In the genomic region with DNA sequence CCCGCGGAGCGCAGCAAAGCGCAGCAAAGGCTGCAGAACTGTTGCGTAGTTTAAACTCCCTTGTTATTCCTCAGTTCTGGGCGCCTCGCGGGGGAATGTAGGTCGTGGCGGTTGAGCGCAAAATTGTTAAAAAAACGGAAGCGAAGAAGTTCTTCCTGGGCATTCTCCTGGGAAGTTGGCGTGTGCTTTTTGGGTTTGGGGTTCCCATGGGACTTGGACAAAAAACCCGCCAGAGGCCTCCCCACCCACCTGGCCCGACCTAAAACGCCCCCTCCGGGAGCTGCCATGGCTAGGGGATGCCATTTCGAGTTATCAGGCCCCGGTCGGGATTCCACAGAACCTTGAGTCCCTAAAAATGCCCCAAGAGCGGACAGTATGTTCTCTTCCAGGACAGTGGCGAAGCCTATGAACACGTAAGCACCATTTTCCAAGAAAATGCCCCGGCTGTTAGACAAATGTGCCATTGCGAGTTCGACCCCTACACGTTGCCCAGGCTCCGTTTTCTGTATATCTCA, we compare ENCODE assay signal across 28 cellular contexts. TPM values are rescaled to one million over a fixed set of nuclear protein-coding genes. Genes with fewer than 3 reads are reported as not detected.
DNase-seq lines count a peak whose midpoint lies in the region; ATAC-seq and TF ChIP-seq lines count a peak whose summit lies in the region.
"Had no signal": no experiment of that assay in that cellular context is flagged by ENCODE, and none has a peak within 500 bp of the region (broad histone marks: within the 10 kb centered on the region; RNA-seq: fewer than 3 reads in every experiment).

No MANE protein-coding gene starts in this region.

- H3K27me3 ChIP-seq in GM23338 (ENCODE audit: insufficient read depth), result no peaks in the 10 kb centered on the region

- peaks cover 14% of the 10 kb centered on the region for H3F3A ChIP-seq in GM23338 (replicated peaks; ENCODE audit: low read depth)

- H4K20me1 ChIP-seq in GM23338 (replicated peaks; ENCODE audit: insufficient read depth), result peaks cover 8% of the 10 kb centered on the region
- H4K20me1 ChIP-seq: BLaER1 treated with 17β-estradiol and CSF1 and Interleukin-3, amounts not matched to agents 10 nM and 100 nM had no signal

- peaks cover 60% of the 10 kb centered on the region for H3K4me1 Mint-ChIP-seq in GM23338
- no peaks in the 10 kb centered on the region for H3K4me1 Mint-ChIP-seq in progenitor cell of endocrine pancreas (ENCODE audit: low read depth)

- H3K27ac Mint-ChIP-seq in GM23338 (peak overlapping the region; percentile 98), progenitor cell of endocrine pancreas (no peak overlapping the region)
- no peak overlapping the region for H3K27ac Mint-ChIP-seq in activated naive CD4-positive, alpha-beta T cell treated with anti-CD3 and anti-CD28 coated beads, Interleukin-2, amount 50 U/mL, for 72 hours
- H3K27ac Mint-ChIP-seq: activated CD4-positive, alpha-beta memory T cell treated with anti-CD3 and anti-CD28 coated beads for 36 hours; dendritic cell treated with granulocyte-macrophage colony-stimulating factor and Interleukin-4, amounts not matched to agents 40 ng/mL and 50 ng/mL, for 4 days had no signal

- no peak overlapping the region for H2AFZ ChIP-seq in GM23338
- H2AFZ ChIP-seq: parathyroid adenoma had no signal

- peak; percentile 12 for ATAC-seq in GM23338
- no peak for ATAC-seq in activated naive CD4-positive, alpha-beta T cell treated with anti-CD3 and anti-CD28 coated beads, Interleukin-2, amount 50 U/mL, for 72 hours
- ATAC-seq in HG03108 (IDR thresholded peaks at IDR 0.05; ENCODE audit: unreplicated experiment), result no peak
- ATAC-seq: heart right ventricle, upper lobe of right lung had no signal

- peaks cover 7% of the 10 kb centered on the region; the same call in 1 of the 2 replicates for H3K36me3 ChIP-seq in GM23338 (ENCODE audit: insufficient read depth)
- H3K36me3 ChIP-seq: BLaER1 treated with 17β-estradiol and CSF1 and Interleukin-3, amounts not matched to agents 10 nM and 100 nM; heart right ventricle; MG63; sigmoid colon; upper lobe of right lung had no signal

- H3K4me3 ChIP-seq in GM23338 (peak overlapping the region; percentile 60), iPS-18c (ENCODE audit: insufficient read depth, low read depth, low read length) (peak overlapping the region; percentile 34; the same call in 1 of the 2 replicates)
- H3K4me3 ChIP-seq: BLaER1 treated with 17β-estradiol and CSF1 and Interleukin-3, amounts not matched to agents 10 nM and 100 nM; heart right ventricle; MG63; sigmoid colon; upper lobe of right lung had no signal

- H3K4me1 ChIP-seq in GM23338 (ENCODE audit: insufficient read depth), result peaks cover 66% of the 10 kb centered on the region
- H3K4me1 ChIP-seq: BLaER1 treated with 17β-estradiol and CSF1 and Interleukin-3, amounts not matched to agents 10 nM and 100 nM; Caco-2; heart right ventricle; parathyroid adenoma; sigmoid colon; upper lobe of right lung had no signal

- peak overlapping the region; percentile 71 for H3K4me2 ChIP-seq in GM23338
- H3K4me2 ChIP-seq: BLaER1 treated with 17β-estradiol and CSF1 and Interleukin-3, amounts not matched to agents 10 nM and 100 nM; SK-N-SH had no signal

- H3K9me2 ChIP-seq in GM23338 (ENCODE audit: insufficient read depth), result no peaks in the 10 kb centered on the region
- H3K9me2 ChIP-seq: SK-N-SH had no signal

- H3K4me3 Mint-ChIP-seq in GM23338 (peak overlapping the region; percentile 76), progenitor cell of endocrine pancreas (ENCODE audit: low read depth) (peak overlapping the region; percentile 68)
- H3K4me3 Mint-ChIP-seq: activated CD4-positive, alpha-beta memory T cell treated with anti-CD3 and anti-CD28 coated beads for 36 hours; dendritic cell treated with granulocyte-macrophage colony-stimulating factor and Interleukin-4, amounts not matched to agents 40 ng/mL and 50 ng/mL, for 4 days had no signal

- H3K9me3 Mint-ChIP-seq in GM23338 (no peaks in the 10 kb centered on the region), progenitor cell of endocrine pancreas (ENCODE audit: low read depth) (peaks cover 7% of the 10 kb centered on the region)
- H3K9me3 Mint-ChIP-seq in activated naive CD4-positive, alpha-beta T cell treated with anti-CD3 and anti-CD28 coated beads, Interleukin-2, amount 50 U/mL, for 72 hours, result no peaks in the 10 kb centered on the region
- H3K9me3 Mint-ChIP-seq: activated CD4-positive, alpha-beta memory T cell treated with anti-CD3 and anti-CD28 coated beads for 36 hours; dendritic cell treated with granulocyte-macrophage colony-stimulating factor and Interleukin-4, amounts not matched to agents 40 ng/mL and 50 ng/mL, for 4 days had no signal

- H3K9me3 ChIP-seq in iPS-18c (ENCODE audit: control insufficient read depth, insufficient read depth, low read length), result peaks cover under 1% of the 10 kb centered on the region
- H3K9me3 ChIP-seq: Caco-2, heart right ventricle, MG63, sigmoid colon, SK-N-SH, upper lobe of right lung had no signal

- TF ChIP-seq CTCF in GM23338 (conservative IDR thresholded peaks at IDR 0.05; ENCODE audit: low read depth in 2 of 2), result no peak
- TF ChIP-seq CTCF in progenitor cell of endocrine pancreas (IDR thresholded peaks at IDR 0.05; ENCODE audit: unreplicated experiment), result no peak

- peak overlapping the region; percentile 98 for H3K27ac ChIP-seq in GM23338 (ENCODE audit: low read depth)
- H3K27ac ChIP-seq: BLaER1 treated with 17β-estradiol and CSF1 and Interleukin-3, amounts not matched to agents 10 nM and 100 nM; heart right ventricle; parathyroid adenoma; RWPE1; sigmoid colon; upper lobe of right lung had no signal

- DNase-seq in GM23338 (ENCODE audit: low spot score), result peak; percentile 52
- peak; percentile 34 for DNase-seq in cerebellar cortex (ENCODE audit: low spot score)
- no peak for DNase-seq in progenitor cell of endocrine pancreas (ENCODE audit: low spot score, unreplicated experiment)
- no peak for DNase-seq in activated naive CD4-positive, alpha-beta T cell treated with anti-CD3 and anti-CD28 coated beads, Interleukin-2, amount 50 U/mL, for 72 hours (ENCODE audit: low spot score in 2 of 2)
- no peak for DNase-seq in D341Med (ENCODE audit: low spot score)
- no peak for DNase-seq in dedifferentiated amniotic fluid mesenchymal stem cell (ENCODE audit: extremely low spot score)
- DNase-seq: activated CD4-positive, alpha-beta memory T cell treated with anti-CD3 and anti-CD28 coated beads for 36 hours; activated effector memory CD4-positive, alpha-beta T cell treated with Interleukin-2 at 50 U/mL for 16 hours; Caco-2; DND-41; heart right ventricle; MG63; NCI-H1694; NCI-H69; sigmoid colon; SK-N-SH; stimulated activated CD8-positive, alpha-beta memory T cell treated with anti-CD3 and anti-CD28 coated beads, Interleukin-4, amount 100 ng/mL, for 48 hours; upper lobe of right lung had no signal

- peaks cover 35% of the 10 kb centered on the region for H3K36me3 Mint-ChIP-seq in GM23338 (ENCODE audit: low read depth)
- H3K36me3 Mint-ChIP-seq in progenitor cell of endocrine pancreas (ENCODE audit: insufficient read depth), result no peaks in the 10 kb centered on the region
- peaks cover 0 to 6% of the 10 kb centered on the region in 2 donors for H3K36me3 Mint-ChIP-seq in activated naive CD4-positive, alpha-beta T cell treated with anti-CD3 and anti-CD28 coated beads, Interleukin-2, amount 50 U/mL, for 72 hours
- H3K36me3 Mint-ChIP-seq: activated CD4-positive, alpha-beta memory T cell treated with anti-CD3 and anti-CD28 coated beads for 36 hours had no signal

- H3K27me3 Mint-ChIP-seq in GM23338 (ENCODE audit: insufficient read depth, low read depth, poor library complexity) (peaks cover 2% of the 10 kb centered on the region), progenitor cell of endocrine pancreas (peaks cover 73% of the 10 kb centered on the region)

- peaks cover 41% of the 10 kb centered on the region for H3K79me2 ChIP-seq in GM23338 (replicated peaks; ENCODE audit: insufficient read depth)
- H3K79me2 ChIP-seq: parathyroid adenoma had no signal

TF ChIP-seq in GM23338, 12 proteins besides CTCF, POLR2A, EP300 and RAD21 (continues in another document):
- no peak for TF ChIP-seq EZH2phosphoT487 (IDR thresholded peaks at IDR 0.05; ENCODE audit: unreplicated experiment)

RNA-seq across cellular contexts. Expression of a gene that starts 8.9 kb away (rescaled TPM):
- 72.9 and 84.4 TPM in 2 replicates for total RNA-seq in GM23338 (2014; rRNA removed; shearing (Covaris generic))
- 29.9 and 30.8 TPM in 2 replicates for polyA plus RNA-seq in GM23338 (2016; fragmentation: Nextera tagmentation; extraction: Ambion mirVana)
- 0.10 TPM in 1 of 2 replicates, not detected in the other for total RNA-seq in progenitor cell of endocrine pancreas
- total RNA-seq in activated naive CD4-positive, alpha-beta T cell treated with anti-CD3 and anti-CD28 coated beads, Interleukin-2, amount 50 U/mL, for 72 hours, result not detected
- total RNA-seq: activated CD4-positive, alpha-beta memory T cell treated with anti-CD3 and anti-CD28 coated beads for 36 hours; Caco-2; heart right ventricle; lung microvascular endothelial cell; myocyte; sigmoid colon; T-helper 2 cell treated with Interferon-gamma antibody and Interleukin-4, amounts not matched to agents 100 ng/mL and 5 ng/mL, for 36 hours; upper lobe of right lung had no signal
- polyA plus RNA-seq: heart right ventricle, keratinocyte, sigmoid colon, SK-N-SH had no signal

Comparison
In these comparisons a context has a peak if more than half of its experiments do, and no peak if none do; other contexts are left out.
1. DNase-seq: peak in GM23338 (single experiment) and cerebellar cortex (single experiment); none in progenitor cell of endocrine pancreas (single experiment), activated naive CD4-positive, alpha-beta T cell treated with anti-CD3 and anti-CD28 coated beads, Interleukin-2, amount 50 U/mL, for 72 hours (0 of 2), D341Med (single experiment) and dedifferentiated amniotic fluid mesenchymal stem cell (single experiment).
2. RNA of a gene that starts 8.9 kb away (total RNA-seq): 72.9 to 84.4 TPM in GM23338; 0.10 TPM in progenitor cell of endocrine pancreas and not detected in activated naive CD4-positive, alpha-beta T cell treated with anti-CD3 and anti-CD28 coated beads, Interleukin-2, amount 50 U/mL, for 72 hours; every median in the first group is over 10 times any median in the second.